ENCODE assay signal across 11 cellular contexts in the genomic region with DNA sequence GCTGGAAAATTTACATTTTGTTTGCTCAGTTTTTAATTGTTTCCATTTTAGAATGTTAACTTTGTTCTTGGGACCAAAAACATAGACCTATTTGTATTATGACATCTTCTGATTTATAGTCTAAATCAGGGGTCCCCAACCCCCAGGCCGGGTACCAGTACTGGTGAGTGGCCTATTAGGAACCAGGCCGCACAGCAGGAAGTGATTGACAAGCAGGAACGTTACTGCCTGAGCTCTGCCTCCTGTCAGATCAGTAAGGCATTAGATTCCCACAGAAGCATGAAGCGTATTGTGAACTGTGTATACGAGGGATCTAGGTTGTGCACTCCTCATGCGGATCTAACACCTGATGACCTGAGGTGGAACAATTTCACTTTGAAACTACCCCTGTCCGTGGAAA. TPM values are rescaled to one million over a fixed set of nuclear protein-coding genes. Genes with fewer than 3 reads are reported as not detected.
"Had no signal": no experiment of that assay in that cellular context is flagged by ENCODE, and none has a peak within 500 bp of the region (broad histone marks: within the 10 kb centered on the region; RNA-seq: fewer than 3 reads in every experiment).

No MANE protein-coding gene starts in this region.

- DNase-seq: GM23248, GOT3, H9, HCEC 1CT, HFFc6 had no signal

- H3K9me3 ChIP-seq: HAP-1 had no signal

- H3K36me3 ChIP-seq: HAP-1 had no signal

- H3K4me2 ChIP-seq: GM23338 had no signal

- H2AFZ ChIP-seq: GM23248, GM23338 had no signal

- H3K9ac ChIP-seq: GM23248 had no signal

- H3K27ac ChIP-seq: GM23248 had no signal

- H3K4me3 ChIP-seq: GM23248, GM23338, HAP-1 had no signal

- ATAC-seq: GM23338, HCT116 had no signal

- FAIRE-seq: H1, H54 had no signal

RNA-seq across cellular contexts. Expression of a gene that starts 51.9 kb away (rescaled TPM):
- total RNA-seq: GM23248, GM23338, H1, H4, H9, HFFc6 had no signal
- polyA plus RNA-seq: GM23248, GM23338, H1 had no signal
